ENCODE assay signal across 24 cellular contexts in the genomic region with DNA sequence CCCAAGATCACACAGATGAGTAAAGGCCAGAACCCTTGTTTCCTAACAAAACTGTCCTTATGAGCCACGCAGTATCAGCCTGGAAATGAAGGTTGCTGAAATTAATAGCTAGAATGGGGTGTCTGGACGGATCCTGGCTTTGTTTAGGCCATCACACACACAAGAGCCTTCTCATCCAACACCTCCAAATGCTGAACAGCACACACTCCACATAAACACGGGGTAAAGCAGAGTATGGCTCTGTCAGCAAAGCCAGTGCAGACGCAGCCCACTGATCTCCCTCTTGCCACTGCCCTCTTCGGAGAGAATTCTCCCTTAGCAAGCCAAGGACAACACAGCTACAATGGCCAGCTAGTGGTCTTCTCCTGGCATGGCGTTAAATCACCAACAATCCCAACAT.
"Had no signal": no experiment of that assay in that cellular context is flagged by ENCODE, and none has a peak within 500 bp of the region (broad histone marks: within the 10 kb centered on the region; RNA-seq: fewer than 3 reads in every experiment).

No MANE protein-coding gene starts in this region.

- H3K36me3 ChIP-seq: colonic mucosa, esophagus muscularis mucosa, esophagus squamous epithelium, gastrocnemius medialis, gastroesophageal sphincter, heart left ventricle, heart right ventricle had no signal

- H3K27me3 ChIP-seq: colonic mucosa, dorsolateral prefrontal cortex, esophagus muscularis mucosa, esophagus squamous epithelium, foreskin keratinocyte, gastrocnemius medialis, gastroesophageal sphincter, heart left ventricle, heart right ventricle had no signal

- H3K4me1 ChIP-seq: colonic mucosa, esophagus squamous epithelium, foreskin keratinocyte, gastroesophageal sphincter had no signal

- H3K27ac ChIP-seq: colonic mucosa, coronary artery, dorsolateral prefrontal cortex, epithelial cell of prostate, esophagus muscularis mucosa, esophagus squamous epithelium, foreskin keratinocyte, gastrocnemius medialis, gastroesophageal sphincter, heart left ventricle, heart right ventricle had no signal

- ATAC-seq: effector memory CD8-positive, alpha-beta T cell; esophagus mucosa; foreskin keratinocyte; gastrocnemius medialis; gastroesophageal sphincter had no signal

- H3K4me3 ChIP-seq: colonic mucosa, coronary artery, dorsolateral prefrontal cortex, esophagus muscularis mucosa, esophagus squamous epithelium, gastrocnemius medialis, gastroesophageal sphincter, heart left ventricle, heart right ventricle had no signal

- H3K9me3 ChIP-seq: colonic mucosa, esophagus muscularis mucosa, esophagus squamous epithelium, gastrocnemius medialis, gastroesophageal sphincter, heart left ventricle, heart right ventricle had no signal

- DNase-seq: colonic mucosa; cortex of kidney; dermis blood vessel endothelial cell; dorsolateral prefrontal cortex; effector CD4-positive, alpha-beta T cell; effector CD8-positive, alpha-beta T cell; effector memory CD4-positive, alpha-beta T cell; effector memory CD8-positive, alpha-beta T cell; endodermal cell; erythroblast; esophagus squamous epithelium; foreskin fibroblast; foreskin keratinocyte; foreskin melanocyte; gastrocnemius medialis; glutamatergic neuron; head of caudate nucleus; heart left ventricle; heart right ventricle had no signal
